8 cellular contexts compared by ENCODE assay signal in genomic region chr2:232988444-232988843, GRCh38. TPM values are rescaled to one million over a fixed set of nuclear protein-coding genes. Genes with fewer than 3 reads are reported as not detected.
DNase-seq lines count a peak whose midpoint lies in the region; ATAC-seq and TF ChIP-seq lines count a peak whose summit lies in the region.

No MANE protein-coding gene starts in this region.

- H3K79me2 ChIP-seq in GM23248 (ENCODE audit: insufficient read depth) (no peaks in the 10 kb centered on the region), PC-3 (ENCODE audit: low read length) (no peaks in the 10 kb centered on the region)

- no peaks in the 10 kb centered on the region for H3K36me3 Mint-ChIP-seq in activated CD4-positive, alpha-beta T cell treated with anti-CD3 and anti-CD28 coated beads, Interleukin-2, amount 10 ng/mL, durations not matched to agents 7 days and 5 days (ENCODE audit: low read depth)

- in situ Hi-C loops in GM23248 (cut with MboI), result no loop called here

- 2% methylated on average over 5 of the region's 5 CpGs for WGBS in GM23248 (ENCODE audit: low coverage in 1 of 2, low lambda C conversion rate in 2 of 2, missing lambda C conversion rate in 2 of 2), 2 experiments
- WGBS in esophagus, 2 donors, result 19 to 28% methylated on average over 5 of the region's 5 CpGs

- TF ChIP-seq CTCF in PC-3 (conservative IDR thresholded peaks at IDR 0.05; ENCODE audit: low read depth, low read length), result no peak

- CTCF ChIA-PET in PC-3 (lab: Charles Lee), result no interaction called here
- CTCF ChIA-PET in activated CD4-positive, alpha-beta T cell treated with anti-CD3 and anti-CD28 coated beads, Interleukin-2, amount 10 ng/mL, durations not matched to agents 7 days and 5 days (lab: Charles Lee), result no interaction called here

- H3K27ac Mint-ChIP-seq in activated CD4-positive, alpha-beta T cell treated with anti-CD3 and anti-CD28 coated beads, Interleukin-2, amount 10 ng/mL, durations not matched to agents 7 days and 5 days, result no peak overlapping the region

- H3K36me3 ChIP-seq in GM23248 (ENCODE audit: low read depth) (no peaks in the 10 kb centered on the region), PC-3 (ENCODE audit: low read depth, low read length) (no peaks in the 10 kb centered on the region), esophagus (ENCODE audit: control insufficient read depth in 2 of 2, insufficient read depth in 2 of 2, low read length in 1 of 2) (no peaks in the 10 kb centered on the region)

- peak overlapping the region; percentile 58 for H2AFZ ChIP-seq in GM23248
- peak overlapping the region; percentile 66 for H2AFZ ChIP-seq in PC-3 (ENCODE audit: low read length)

- H3K27ac ChIP-seq in GM23248 (peak overlapping the region; percentile 75), PC-3 (ENCODE audit: low read length) (peak overlapping the region; percentile 98), esophagus (ENCODE audit: low read depth in 2 of 2, low read length in 1 of 2) (peak overlapping the region; percentile 69 to 70)

- BruUV-seq in PC-3 (replicated peaks; lab: Mats Ljungman, UMichigan), result no TSS peak

- H3K9ac ChIP-seq in GM23248 (peak overlapping the region; percentile 47), PC-3 (ENCODE audit: low read length) (peak overlapping the region; percentile 74)

- H3K9me3 Mint-ChIP-seq in activated CD4-positive, alpha-beta T cell treated with anti-CD3 and anti-CD28 coated beads, Interleukin-2, amount 10 ng/mL, durations not matched to agents 7 days and 5 days, result peaks cover 3% of the 10 kb centered on the region

- DNase-seq in GM23248 (peak; percentile 98), PC-3 (peak; percentile 98), posterior vena cava (ENCODE audit: low spot score) (peak; percentile 77), DMS153 (lab: John Stamatoyannopoulos, UW) (no peak)
- no peak for DNase-seq in activated CD4-positive, alpha-beta T cell treated with anti-CD3 and anti-CD28 coated beads, Interleukin-2, amount 10 ng/mL, durations not matched to agents 7 days and 5 days

- H3K4me2 ChIP-seq in GM23248 (ENCODE audit: unreplicated experiment) (peak overlapping the region; percentile 74), PC-3 (ENCODE audit: low read length) (peak overlapping the region; percentile 85)

- intact Hi-C loops in PC-3 (cut with micrococcal nuclease), result loop anchor here (1.0 to 5.0 kb wide), 5 partner anchors 8 to 262 kb away; partner anchors contain the start of gene ATG16L1
- intact Hi-C loops in posterior vena cava (cut with DNase I), result no loop called here

- no peaks in the 10 kb centered on the region for H3K4me1 Mint-ChIP-seq in activated CD4-positive, alpha-beta T cell treated with anti-CD3 and anti-CD28 coated beads, Interleukin-2, amount 10 ng/mL, durations not matched to agents 7 days and 5 days

- no peak overlapping the region for H3K4me3 Mint-ChIP-seq in activated CD4-positive, alpha-beta T cell treated with anti-CD3 and anti-CD28 coated beads, Interleukin-2, amount 10 ng/mL, durations not matched to agents 7 days and 5 days

- H3K9me3 ChIP-seq in GM23248 (ENCODE audit: low read depth), result no peaks in the 10 kb centered on the region
- no peaks in the 10 kb centered on the region for H3K9me3 ChIP-seq in PC-3 (ENCODE audit: low read length)
- no peaks in the 10 kb centered on the region for H3K9me3 ChIP-seq in esophagus (ENCODE audit: control insufficient read depth in 2 of 2, insufficient read depth in 1 of 2, low read depth in 1 of 2, low read length in 1 of 2)

- no peaks in the 10 kb centered on the region for H4K20me1 ChIP-seq in GM23248 (ENCODE audit: insufficient read depth)
- no peaks in the 10 kb centered on the region for H4K20me1 ChIP-seq in PC-3 (ENCODE audit: low read length)

- H3F3A ChIP-seq in GM23248 (ENCODE audit: insufficient read depth) (peaks cover 18% of the 10 kb centered on the region), PC-3 (ENCODE audit: low read length, unreplicated experiment) (peaks cover 9% of the 10 kb centered on the region)

- H3K4me1 ChIP-seq in GM23248 (ENCODE audit: insufficient read depth), result peaks cover 15% of the 10 kb centered on the region
- H3K4me1 ChIP-seq in PC-3 (ENCODE audit: insufficient read depth, low read length), result peaks cover 29% of the 10 kb centered on the region
- H3K4me1 ChIP-seq in esophagus (ENCODE audit: control insufficient read depth in 2 of 2, insufficient read depth in 2 of 2, low read length in 1 of 2), result peaks cover 0 to 4% of the 10 kb centered on the region in 2 donors

- H3K27me3 Mint-ChIP-seq in activated CD4-positive, alpha-beta T cell treated with anti-CD3 and anti-CD28 coated beads, Interleukin-2, amount 10 ng/mL, durations not matched to agents 7 days and 5 days, result peaks cover 18% of the 10 kb centered on the region

- H3K4me3 ChIP-seq in GM23248, result peak overlapping the region; percentile 42
- H3K4me3 ChIP-seq in PC-3 (ENCODE audit: low read length), result peak overlapping the region; percentile 48
- H3K4me3 ChIP-seq in esophagus (ENCODE audit: low read depth in 1 of 2, low read length in 2 of 2), result no peak overlapping the region

- POLR2A ChIA-PET in PC-3 (lab: Charles Lee; ENCODE audit: unreplicated experiment), result no interaction called here
- POLR2A ChIA-PET in activated CD4-positive, alpha-beta T cell treated with anti-CD3 and anti-CD28 coated beads, Interleukin-2, amount 10 ng/mL, durations not matched to agents 7 days and 5 days (lab: Charles Lee), result no interaction called here

- H3K27me3 ChIP-seq in GM23248 (replicated peaks; ENCODE audit: insufficient read depth) (no peaks in the 10 kb centered on the region), PC-3 (ENCODE audit: low read length) (no peaks in the 10 kb centered on the region), esophagus (ENCODE audit: control insufficient read depth in 1 of 2, insufficient read depth in 2 of 2, low read length in 2 of 2) (no peaks in the 10 kb centered on the region)

- H3K9me2 ChIP-seq in GM23248 (ENCODE audit: insufficient read depth) (no peaks in the 10 kb centered on the region), PC-3 (replicated peaks; ENCODE audit: low read length) (no peaks in the 10 kb centered on the region)

- ATAC-seq in PC-3 (peak; percentile 96), GM18870 (IDR thresholded peaks at IDR 0.05; ENCODE audit: unreplicated experiment) (no peak), GM19395 (IDR thresholded peaks at IDR 0.05; ENCODE audit: unreplicated experiment) (no peak)

RNA-seq across cellular contexts. Expression of gene NGEF, which starts 24.6 kb away (rescaled TPM):
- 0.43 TPM in 1 of 2 replicates, not detected in the other for total RNA-seq in GM23248 (2014; rRNA removed; shearing (Covaris generic))
- polyA plus RNA-seq in GM23248 (2016; fragmentation: Nextera tagmentation; extraction: Ambion mirVana) (0.35 TPM in 1 of 2 replicates, not detected in the other), esophagus (10 to 100 TPM in 1 of 2 donors, 1 to 10 TPM in 1; 8.4 to 11.4 TPM)
- total RNA-seq in PC-3 (2014; rRNA removed) (71.3 and 80.2 TPM in 2 replicates), posterior vena cava (1 to 10 TPM in 1 of 2 donors, under 1 TPM in 1; 0.88 to 5.3 TPM)
- not detected for total RNA-seq in activated CD4-positive, alpha-beta T cell treated with anti-CD3 and anti-CD28 coated beads, Interleukin-2, amount 10 ng/mL, durations not matched to agents 7 days and 5 days

RNA-seq across cellular contexts. Expression of gene NEU2, which starts 44.0 kb away (rescaled TPM):
- not detected in 2 replicates for total RNA-seq in GM23248 (2014; rRNA removed; shearing (Covaris generic))
- polyA plus RNA-seq in GM23248 (2016; fragmentation: Nextera tagmentation; extraction: Ambion mirVana) (not detected in 2 replicates), esophagus (not detected)
- total RNA-seq in PC-3 (2014; rRNA removed) (4.0 and 4.5 TPM in 2 replicates), posterior vena cava (not detected)
- total RNA-seq in activated CD4-positive, alpha-beta T cell treated with anti-CD3 and anti-CD28 coated beads, Interleukin-2, amount 10 ng/mL, durations not matched to agents 7 days and 5 days, result not detected

Comparison
In these comparisons a context has a peak if more than half of its experiments do, and no peak if none do; other contexts are left out.
1. DNase-seq: peak in GM23248 (single experiment), PC-3 (single experiment) and posterior vena cava (single experiment); none in DMS153 (single experiment) and activated CD4-positive, alpha-beta T cell treated with anti-CD3 and anti-CD28 coated beads, Interleukin-2, amount 10 ng/mL, durations not matched to agents 7 days and 5 days (single experiment).
2. H3K4me3 ChIP-seq: peak in GM23248 (single experiment) and PC-3 (single experiment); none in esophagus (0 of 2).
3. RNA of gene NGEF, which starts 24.6 kb away (total RNA-seq): 71.3 to 80.2 TPM in PC-3; 0.88 to 5.3 TPM in posterior vena cava, 0.43 TPM in GM23248 and not detected in activated CD4-positive, alpha-beta T cell treated with anti-CD3 and anti-CD28 coated beads, Interleukin-2, amount 10 ng/mL, durations not matched to agents 7 days and 5 days; every median in the first group is over 10 times any median in the second.
4. Peak in every context shown above with its lines, with median percentiles within 50 percentile points of each other: H3K27ac ChIP-seq.